In the genomic region with DNA sequence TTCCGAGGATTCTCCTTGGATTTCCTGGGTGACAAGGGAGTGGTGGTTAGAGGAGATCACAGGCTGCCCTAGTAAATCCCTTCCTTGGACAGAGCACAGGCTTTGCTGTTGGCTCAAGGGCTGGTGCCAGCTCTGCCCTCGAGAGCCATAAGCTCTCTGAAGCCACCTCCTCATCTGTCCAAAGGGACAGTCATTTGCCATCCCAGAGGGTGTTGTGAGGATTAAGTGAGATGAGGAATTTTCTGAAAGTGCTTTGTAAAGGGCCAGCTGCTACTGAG, we compare ENCODE assay signal across 25 cellular contexts. TPM values are rescaled to one million over a fixed set of nuclear protein-coding genes. Genes with fewer than 3 reads are reported as not detected.
DNase-seq lines count a peak whose midpoint lies in the region; ATAC-seq and TF ChIP-seq lines count a peak whose summit lies in the region.
"Had no signal": no experiment of that assay in that cellular context is flagged by ENCODE, and none has a peak within 500 bp of the region (broad histone marks: within the 10 kb centered on the region; RNA-seq: fewer than 3 reads in every experiment).

No MANE protein-coding gene starts in this region.

- H3K4me1 Mint-ChIP-seq in activated CD8-positive, alpha-beta T cell treated with anti-CD3 and anti-CD28 coated beads for 36 hours (ENCODE audit: low read depth), result peaks cover 68% of the 10 kb centered on the region
- H3K4me1 Mint-ChIP-seq in activated CD8-positive, alpha-beta T cell treated with anti-CD3 and anti-CD28 coated beads, Interleukin-2, amount 10 ng/mL, durations not matched to agents 7 days and 5 days (ENCODE audit: low read depth), result peaks cover 79% of the 10 kb centered on the region

- no peak overlapping the region for H3K4me3 Mint-ChIP-seq in activated CD8-positive, alpha-beta T cell treated with anti-CD3 and anti-CD28 coated beads for 36 hours
- H3K4me3 Mint-ChIP-seq in activated CD8-positive, alpha-beta T cell treated with anti-CD3 and anti-CD28 coated beads, Interleukin-2, amount 10 ng/mL, durations not matched to agents 7 days and 5 days, result no peak overlapping the region
- H3K4me3 Mint-ChIP-seq: activated naive CD4-positive, alpha-beta T cell treated with anti-CD3 and anti-CD28 coated beads for 36 hours; neural progenitor cell had no signal

- no peaks in the 10 kb centered on the region for H3K27me3 Mint-ChIP-seq in activated CD8-positive, alpha-beta T cell treated with anti-CD3 and anti-CD28 coated beads for 36 hours
- no peaks in the 10 kb centered on the region for H3K27me3 Mint-ChIP-seq in activated CD8-positive, alpha-beta T cell treated with anti-CD3 and anti-CD28 coated beads, Interleukin-2, amount 10 ng/mL, durations not matched to agents 7 days and 5 days (ENCODE audit: low read depth)

- intact Hi-C loops in activated CD8-positive, alpha-beta T cell treated with anti-CD3 and anti-CD28 coated beads for 36 hours (cut with micrococcal nuclease), result no loop called here
- intact Hi-C loops in lower lobe of right lung (cut with DNase I), result no loop called here
- intact Hi-C loops in stomach (cut with DNase I; ENCODE audit: low total_unique reads), result no loop called here

- H3K9me3 Mint-ChIP-seq in activated CD8-positive, alpha-beta T cell treated with anti-CD3 and anti-CD28 coated beads for 36 hours, result no peaks in the 10 kb centered on the region
- no peaks in the 10 kb centered on the region for H3K9me3 Mint-ChIP-seq in activated CD8-positive, alpha-beta T cell treated with anti-CD3 and anti-CD28 coated beads, Interleukin-2, amount 10 ng/mL, durations not matched to agents 7 days and 5 days (ENCODE audit: insufficient read depth)
- H3K9me3 Mint-ChIP-seq: activated naive CD4-positive, alpha-beta T cell treated with anti-CD3 and anti-CD28 coated beads for 36 hours; neural progenitor cell had no signal

- WGBS in stomach, 5 donors, result 54 to 80% (median 70%) methylated on average over 2 of the region's 2 CpGs

- peaks cover 67% of the 10 kb centered on the region for H3K36me3 Mint-ChIP-seq in activated CD8-positive, alpha-beta T cell treated with anti-CD3 and anti-CD28 coated beads for 36 hours (ENCODE audit: low read depth)
- H3K36me3 Mint-ChIP-seq in activated CD8-positive, alpha-beta T cell treated with anti-CD3 and anti-CD28 coated beads, Interleukin-2, amount 10 ng/mL, durations not matched to agents 7 days and 5 days (ENCODE audit: low read depth), result peaks cover 85% of the 10 kb centered on the region

- H3K4me1 ChIP-seq in lower lobe of right lung (peaks cover 85% of the 10 kb centered on the region), stomach (peaks cover 71 to 94% (median 86%) of the 10 kb centered on the region in 4 donors), BE2C (peaks cover 29% of the 10 kb centered on the region)

- DNase-seq in activated CD8-positive, alpha-beta T cell treated with anti-CD3 and anti-CD28 coated beads for 36 hours, result no peak
- DNase-seq in activated CD8-positive, alpha-beta T cell treated with anti-CD3 and anti-CD28 coated beads, Interleukin-2, amount 10 ng/mL, durations not matched to agents 7 days and 5 days, result no peak
- DNase-seq in RWPE1 (ENCODE audit: low spot score) (no peak), lower lobe of right lung (no peak), stomach (no peak), HEK293T (ENCODE audit: extremely low spot score) (no peak), BE2C (no peak)
- DNase-seq in stimulated activated naive CD8-positive, alpha-beta T cell treated with anti-CD3 and anti-CD28 coated beads, Interleukin-15, Interleukin-2, amounts not matched to agents 100 U/mL and 50 U/mL, for 24 hours, result no peak
- DNase-seq: 8988T; activated CD4-positive, alpha-beta T cell treated with anti-CD3 and anti-CD28 coated beads, Interleukin-2, amount 50 U/mL, for 4 hours; activated naive CD4-positive, alpha-beta T cell treated with anti-CD3 and anti-CD28 coated beads for 36 hours; central memory CD4-positive, alpha-beta T cell; effector CD4-positive, alpha-beta T cell; glutamatergic neuron; MM.1S; NCI-H2171 treated with DMSO at 0.1 percent for 48 hours; NCI-H748 treated with DMSO at 0.1 percent for 48 hours; OCI-M1; stimulated activated CD4-positive, alpha-beta T cell treated with anti-CD3 and anti-CD28 coated beads, Interleukin-12 subunit alpha, Interleukin-12 subunit beta, amount 100 ng/mL, for 4 hours; T-helper 2 cell had no signal

- H3K27ac ChIP-seq in RWPE1 (peak overlapping the region; percentile 89), lower lobe of right lung (no peak overlapping the region), stomach (peak overlapping the region in 4 of 5 donors; percentile 49 to 99 (median 82))
- H3K27ac ChIP-seq: neural progenitor cell, VCaP had no signal

- TF ChIP-seq EP300 in stomach (IDR thresholded peaks at IDR 0.05), result no peak

- no peak for ATAC-seq in activated CD8-positive, alpha-beta T cell treated with anti-CD3 and anti-CD28 coated beads for 36 hours
- ATAC-seq in activated CD8-positive, alpha-beta T cell treated with anti-CD3 and anti-CD28 coated beads, Interleukin-2, amount 10 ng/mL, durations not matched to agents 7 days and 5 days, result no peak
- no peak for ATAC-seq in lower lobe of right lung
- no peak for ATAC-seq in stimulated activated naive CD8-positive, alpha-beta T cell treated with anti-CD3 and anti-CD28 coated beads, Interleukin-15, Interleukin-2, amounts not matched to agents 100 U/mL and 50 U/mL, for 24 hours

- TF ChIP-seq POLR2A in stomach (IDR thresholded peaks at IDR 0.05), result no peak

- peak overlapping the region; percentile 39 for H3K27ac Mint-ChIP-seq in activated CD8-positive, alpha-beta T cell treated with anti-CD3 and anti-CD28 coated beads for 36 hours
- H3K27ac Mint-ChIP-seq in activated CD8-positive, alpha-beta T cell treated with anti-CD3 and anti-CD28 coated beads, Interleukin-2, amount 10 ng/mL, durations not matched to agents 7 days and 5 days, result no peak overlapping the region
- H3K27ac Mint-ChIP-seq: neural progenitor cell had no signal

- POLR2A ChIA-PET in activated CD8-positive, alpha-beta T cell treated with anti-CD3 and anti-CD28 coated beads for 36 hours (lab: Charles Lee), result no interaction called here
- POLR2A ChIA-PET in activated CD8-positive, alpha-beta T cell treated with anti-CD3 and anti-CD28 coated beads, Interleukin-2, amount 10 ng/mL, durations not matched to agents 7 days and 5 days (lab: Charles Lee), result interaction anchor here (1.7 kb wide), 1 partner anchor 11 kb away, joined by 4 read pairs; no protein-coding TSS in a partner anchor
- POLR2A ChIA-PET in RWPE1 (lab: Yijun Ruan, JAX; ENCODE audit: low non-redundant PET), result interaction anchor here (0.6 kb wide), 1 partner anchor 42 kb away, joined by 3 read pairs; no protein-coding TSS in a partner anchor
- POLR2A ChIA-PET in HEK293T (lab: Yijun Ruan, JAX), result no interaction called here

- H3K27me3 ChIP-seq in lower lobe of right lung (ENCODE audit: low read depth) (no peaks in the 10 kb centered on the region), stomach (no peaks in the 10 kb centered on the region), BE2C (no peaks in the 10 kb centered on the region)
- H3K27me3 ChIP-seq: esophagus muscularis mucosa had no signal

- H3K4me3 ChIP-seq in lower lobe of right lung, result peak overlapping the region; percentile 2
- H3K4me3 ChIP-seq in stomach, result no peak overlapping the region
- no peak overlapping the region for H3K4me3 ChIP-seq in BE2C (ENCODE audit: low read depth, low read length)
- H3K4me3 ChIP-seq: esophagus muscularis mucosa, neural progenitor cell had no signal

- TF ChIP-seq CTCF in activated CD8-positive, alpha-beta T cell treated with anti-CD3 and anti-CD28 coated beads for 36 hours (IDR thresholded peaks at IDR 0.05), result no peak
- TF ChIP-seq CTCF in RWPE1 (conservative IDR thresholded peaks at IDR 0.05; ENCODE audit: low read depth) (no peak), lower lobe of right lung (IDR thresholded peaks at IDR 0.05) (no peak), stomach (IDR thresholded peaks at IDR 0.05) (no peak), BE2C (IDR thresholded peaks at IDR 0.05; ENCODE audit: low read depth, low read length) (no peak)

- H3K36me3 ChIP-seq in lower lobe of right lung (peaks cover 52% of the 10 kb centered on the region), stomach (peaks cover 29 to 53% (median 39%) of the 10 kb centered on the region in 4 donors), BE2C (peaks cover 6% of the 10 kb centered on the region)
- H3K36me3 ChIP-seq: neural progenitor cell had no signal

- H3K9me3 ChIP-seq in lower lobe of right lung, result no peaks in the 10 kb centered on the region
- H3K9me3 ChIP-seq in stomach, result no peaks in the 10 kb centered on the region
- no peaks in the 10 kb centered on the region; the same call in 1 of the 2 replicates for H3K9me3 ChIP-seq in BE2C
- H3K9me3 ChIP-seq: esophagus muscularis mucosa had no signal

- CTCF ChIA-PET in activated CD8-positive, alpha-beta T cell treated with anti-CD3 and anti-CD28 coated beads for 36 hours (lab: Charles Lee), result interaction anchor here (2.3 kb wide), 1 partner anchor 89 kb away, joined by 11 read pairs; no protein-coding TSS in a partner anchor
- CTCF ChIA-PET in activated CD8-positive, alpha-beta T cell treated with anti-CD3 and anti-CD28 coated beads, Interleukin-2, amount 10 ng/mL, durations not matched to agents 7 days and 5 days (lab: Charles Lee), result no interaction called here
- CTCF ChIA-PET in RWPE1 (lab: Yijun Ruan, JAX), result no interaction called here
- CTCF ChIA-PET in HEK293T (lab: Yijun Ruan, JAX), result interaction anchor here (1.7 kb wide), 1 partner anchor 89 kb away, joined by 4 read pairs; no protein-coding TSS in a partner anchor

RNA-seq across cellular contexts. Expression of a gene that starts 6.5 kb away (rescaled TPM):
- total RNA-seq in activated CD8-positive, alpha-beta T cell treated with anti-CD3 and anti-CD28 coated beads for 36 hours, result 100 to 1,000 TPM; 475 to 482 TPM
- total RNA-seq in activated CD8-positive, alpha-beta T cell treated with anti-CD3 and anti-CD28 coated beads, Interleukin-2, amount 10 ng/mL, durations not matched to agents 7 days and 5 days, result 100 to 1,000 TPM; 476 to 510 TPM
- 451 TPM for total RNA-seq in lower lobe of right lung
- total RNA-seq in stomach, result 100 to 1,000 TPM in 4 of 5 donors, 10 to 100 TPM in 1; 49.0 to 445 (median 239) TPM
- polyA plus RNA-seq in stomach, result 1,000 to 10,000 TPM in 1 of 3 donors, 100 to 1,000 TPM in 2; 306 to 1,290 (median 583) TPM
- 685 TPM for polyA plus RNA-seq in BE2C (2012; ENCODE audit: insufficient read depth, insufficient read length, low read depth)

RNA-seq across cellular contexts. Expression of a gene that starts 18.9 kb away (rescaled TPM):
- 1 to 10 TPM; 1.3 to 1.4 TPM for total RNA-seq in activated CD8-positive, alpha-beta T cell treated with anti-CD3 and anti-CD28 coated beads for 36 hours
- total RNA-seq in activated CD8-positive, alpha-beta T cell treated with anti-CD3 and anti-CD28 coated beads, Interleukin-2, amount 10 ng/mL, durations not matched to agents 7 days and 5 days, result under 1 TPM; 0.34 to 0.79 TPM
- total RNA-seq in lower lobe of right lung, result 10.2 TPM
- total RNA-seq in stomach, result 1 to 10 TPM in 1 of 5 donors, under 1 TPM in 1, not detected in 3; 0.73 to 1.0 TPM
- polyA plus RNA-seq in stomach, result under 1 TPM in 2 of 3 donors, not detected in 1; 0.30 to 0.31 TPM
- 3.6 TPM for polyA plus RNA-seq in BE2C (2012; ENCODE audit: insufficient read depth, insufficient read length, low read depth)

RNA-seq across cellular contexts. Expression of a gene that starts 26.6 kb away (rescaled TPM):
- under 1 TPM in 1 of 2 experiments, not detected in 1; 0.07 TPM for total RNA-seq in activated CD8-positive, alpha-beta T cell treated with anti-CD3 and anti-CD28 coated beads for 36 hours
- not detected for total RNA-seq in activated CD8-positive, alpha-beta T cell treated with anti-CD3 and anti-CD28 coated beads, Interleukin-2, amount 10 ng/mL, durations not matched to agents 7 days and 5 days
- total RNA-seq in lower lobe of right lung (2.0 TPM), stomach (10 to 100 TPM in 3 of 5 donors, 1 to 10 TPM in 2; 4.9 to 36.2 (median 15.6) TPM)
- polyA plus RNA-seq in stomach, result 1 to 10 TPM; 2.0 to 8.2 (median 7.3) TPM
- 3.8 TPM for polyA plus RNA-seq in BE2C (2012; ENCODE audit: insufficient read depth, insufficient read length, low read depth)
- total RNA-seq: activated naive CD4-positive, alpha-beta T cell treated with anti-CD3 and anti-CD28 coated beads for 36 hours; SK-MEL-5 had no signal
- polyA plus RNA-seq: BJ had no signal

RNA-seq across cellular contexts. Expression of a gene that starts 35.2 kb away (rescaled TPM):
- total RNA-seq in activated CD8-positive, alpha-beta T cell treated with anti-CD3 and anti-CD28 coated beads for 36 hours, result not detected
- not detected for total RNA-seq in activated CD8-positive, alpha-beta T cell treated with anti-CD3 and anti-CD28 coated beads, Interleukin-2, amount 10 ng/mL, durations not matched to agents 7 days and 5 days
- total RNA-seq in lower lobe of right lung, result not detected
- total RNA-seq in stomach, result not detected
- under 1 TPM in 1 of 3 donors, not detected in 2; 0.87 TPM for polyA plus RNA-seq in stomach
- not detected for polyA plus RNA-seq in BE2C (2012; ENCODE audit: insufficient read depth, insufficient read length, low read depth)
- total RNA-seq: activated naive CD4-positive, alpha-beta T cell treated with anti-CD3 and anti-CD28 coated beads for 36 hours; esophagus muscularis mucosa had no signal
- polyA plus RNA-seq: BJ had no signal

RNA-seq across cellular contexts. Expression of a gene that starts 56.4 kb away (rescaled TPM):
- total RNA-seq in activated CD8-positive, alpha-beta T cell treated with anti-CD3 and anti-CD28 coated beads for 36 hours, result not detected
- total RNA-seq in activated CD8-positive, alpha-beta T cell treated with anti-CD3 and anti-CD28 coated beads, Interleukin-2, amount 10 ng/mL, durations not matched to agents 7 days and 5 days, result not detected
- total RNA-seq in lower lobe of right lung (0.35 TPM), stomach (1 to 10 TPM in 1 of 5 donors, not detected in 4; 2.5 TPM)
- under 1 TPM in 1 of 3 donors, not detected in 2; 0.30 TPM for polyA plus RNA-seq in stomach
- 0.60 TPM for polyA plus RNA-seq in BE2C (2012; ENCODE audit: insufficient read depth, insufficient read length, low read depth)
- total RNA-seq: activated naive CD4-positive, alpha-beta T cell treated with anti-CD3 and anti-CD28 coated beads for 36 hours; esophagus muscularis mucosa; SK-MEL-5 had no signal
- polyA plus RNA-seq: BJ had no signal

Comparison
In these comparisons a context has a peak if more than half of its experiments do, and no peak if none do; other contexts are left out.
1. CTCF ChIA-PET loops: an anchor here in activated CD8-positive, alpha-beta T cell treated with anti-CD3 and anti-CD28 coated beads for 36 hours (2.3 kb wide) and HEK293T (1.7 kb wide); none called in activated CD8-positive, alpha-beta T cell treated with anti-CD3 and anti-CD28 coated beads, Interleukin-2, amount 10 ng/mL, durations not matched to agents 7 days and 5 days and RWPE1.
2. POLR2A ChIA-PET loops: an anchor here in activated CD8-positive, alpha-beta T cell treated with anti-CD3 and anti-CD28 coated beads, Interleukin-2, amount 10 ng/mL, durations not matched to agents 7 days and 5 days (1.7 kb wide) and RWPE1 (0.6 kb wide); none called in activated CD8-positive, alpha-beta T cell treated with anti-CD3 and anti-CD28 coated beads for 36 hours and HEK293T.